Comparison of ENCODE assay signal across 1 cellular context in the genomic region with DNA sequence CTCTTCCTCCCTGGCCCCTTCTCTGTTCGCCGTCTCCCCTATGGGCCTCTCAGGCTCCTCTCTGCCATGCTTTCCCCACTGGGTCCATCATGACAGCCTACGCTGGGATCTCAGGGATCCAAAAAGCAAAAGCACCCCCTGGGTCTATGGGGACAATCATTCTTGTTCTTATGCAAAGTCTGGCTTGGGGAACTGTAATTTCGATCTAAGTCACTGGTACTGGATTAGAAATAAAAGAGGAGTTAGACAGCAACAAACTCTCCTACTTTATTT.
TF ChIP-seq lines count a peak whose summit lies in the region.

No MANE protein-coding gene starts in this region.

TF ChIP-seq in H1, 55 proteins besides CTCF, POLR2A, EP300 and RAD21:
- TF ChIP-seq RBBP5 (IDR thresholded peaks at IDR 0.05; ENCODE audit: borderline replicate concordance, low read depth, low read length) (0 out of 2 replicates have a peak, but pooled peaks have one; percentile 37), CHD1 (IDR thresholded peaks at IDR 0.05; ENCODE audit: low read depth, low read length) (no peak), SIN3A (conservative IDR thresholded peaks at IDR 0.05 in 1 of 2, IDR thresholded peaks at IDR 0.05 in 1 of 2; ENCODE audit: low read depth in 1 of 2, low read length in 2 of 2) (peak in 1 of 2 experiments; percentile 26; a peak in 1 of 4 replicates), GTF2F1 (IDR thresholded peaks at IDR 0.05; ENCODE audit: borderline replicate concordance, low read depth, low read length) (no peak), TBP (IDR thresholded peaks at IDR 0.05; ENCODE audit: low read depth, low read length) (peak; percentile 50; the same call in 1 of the 2 replicates), ASH2L (IDR thresholded peaks at IDR 0.05; ENCODE audit: low read length) (no peak), POLR2AphosphoS5 (IDR thresholded peaks at IDR 0.05; ENCODE audit: low read depth, low read length) (no peak; the same call in 1 of the 2 replicates), HDAC2 (IDR thresholded peaks at IDR 0.05; ENCODE audit: borderline replicate concordance in 1 of 2, low read depth in 2 of 2, low read length in 2 of 2) (no peak; a peak in 1 of 4 replicates), EZH2 (IDR thresholded peaks at IDR 0.05; ENCODE audit: low read depth, low read length, severe bottlenecking) (no peak), YY1 (IDR thresholded peaks at IDR 0.05; ENCODE audit: low read depth, low read length) (peak; percentile 80; the same call in 1 of the 2 replicates), BCL11A (IDR thresholded peaks at IDR 0.05; ENCODE audit: low read depth in 2 of 2, low read length in 2 of 2) (no peak)
- TF ChIP-seq, protein P1, sequence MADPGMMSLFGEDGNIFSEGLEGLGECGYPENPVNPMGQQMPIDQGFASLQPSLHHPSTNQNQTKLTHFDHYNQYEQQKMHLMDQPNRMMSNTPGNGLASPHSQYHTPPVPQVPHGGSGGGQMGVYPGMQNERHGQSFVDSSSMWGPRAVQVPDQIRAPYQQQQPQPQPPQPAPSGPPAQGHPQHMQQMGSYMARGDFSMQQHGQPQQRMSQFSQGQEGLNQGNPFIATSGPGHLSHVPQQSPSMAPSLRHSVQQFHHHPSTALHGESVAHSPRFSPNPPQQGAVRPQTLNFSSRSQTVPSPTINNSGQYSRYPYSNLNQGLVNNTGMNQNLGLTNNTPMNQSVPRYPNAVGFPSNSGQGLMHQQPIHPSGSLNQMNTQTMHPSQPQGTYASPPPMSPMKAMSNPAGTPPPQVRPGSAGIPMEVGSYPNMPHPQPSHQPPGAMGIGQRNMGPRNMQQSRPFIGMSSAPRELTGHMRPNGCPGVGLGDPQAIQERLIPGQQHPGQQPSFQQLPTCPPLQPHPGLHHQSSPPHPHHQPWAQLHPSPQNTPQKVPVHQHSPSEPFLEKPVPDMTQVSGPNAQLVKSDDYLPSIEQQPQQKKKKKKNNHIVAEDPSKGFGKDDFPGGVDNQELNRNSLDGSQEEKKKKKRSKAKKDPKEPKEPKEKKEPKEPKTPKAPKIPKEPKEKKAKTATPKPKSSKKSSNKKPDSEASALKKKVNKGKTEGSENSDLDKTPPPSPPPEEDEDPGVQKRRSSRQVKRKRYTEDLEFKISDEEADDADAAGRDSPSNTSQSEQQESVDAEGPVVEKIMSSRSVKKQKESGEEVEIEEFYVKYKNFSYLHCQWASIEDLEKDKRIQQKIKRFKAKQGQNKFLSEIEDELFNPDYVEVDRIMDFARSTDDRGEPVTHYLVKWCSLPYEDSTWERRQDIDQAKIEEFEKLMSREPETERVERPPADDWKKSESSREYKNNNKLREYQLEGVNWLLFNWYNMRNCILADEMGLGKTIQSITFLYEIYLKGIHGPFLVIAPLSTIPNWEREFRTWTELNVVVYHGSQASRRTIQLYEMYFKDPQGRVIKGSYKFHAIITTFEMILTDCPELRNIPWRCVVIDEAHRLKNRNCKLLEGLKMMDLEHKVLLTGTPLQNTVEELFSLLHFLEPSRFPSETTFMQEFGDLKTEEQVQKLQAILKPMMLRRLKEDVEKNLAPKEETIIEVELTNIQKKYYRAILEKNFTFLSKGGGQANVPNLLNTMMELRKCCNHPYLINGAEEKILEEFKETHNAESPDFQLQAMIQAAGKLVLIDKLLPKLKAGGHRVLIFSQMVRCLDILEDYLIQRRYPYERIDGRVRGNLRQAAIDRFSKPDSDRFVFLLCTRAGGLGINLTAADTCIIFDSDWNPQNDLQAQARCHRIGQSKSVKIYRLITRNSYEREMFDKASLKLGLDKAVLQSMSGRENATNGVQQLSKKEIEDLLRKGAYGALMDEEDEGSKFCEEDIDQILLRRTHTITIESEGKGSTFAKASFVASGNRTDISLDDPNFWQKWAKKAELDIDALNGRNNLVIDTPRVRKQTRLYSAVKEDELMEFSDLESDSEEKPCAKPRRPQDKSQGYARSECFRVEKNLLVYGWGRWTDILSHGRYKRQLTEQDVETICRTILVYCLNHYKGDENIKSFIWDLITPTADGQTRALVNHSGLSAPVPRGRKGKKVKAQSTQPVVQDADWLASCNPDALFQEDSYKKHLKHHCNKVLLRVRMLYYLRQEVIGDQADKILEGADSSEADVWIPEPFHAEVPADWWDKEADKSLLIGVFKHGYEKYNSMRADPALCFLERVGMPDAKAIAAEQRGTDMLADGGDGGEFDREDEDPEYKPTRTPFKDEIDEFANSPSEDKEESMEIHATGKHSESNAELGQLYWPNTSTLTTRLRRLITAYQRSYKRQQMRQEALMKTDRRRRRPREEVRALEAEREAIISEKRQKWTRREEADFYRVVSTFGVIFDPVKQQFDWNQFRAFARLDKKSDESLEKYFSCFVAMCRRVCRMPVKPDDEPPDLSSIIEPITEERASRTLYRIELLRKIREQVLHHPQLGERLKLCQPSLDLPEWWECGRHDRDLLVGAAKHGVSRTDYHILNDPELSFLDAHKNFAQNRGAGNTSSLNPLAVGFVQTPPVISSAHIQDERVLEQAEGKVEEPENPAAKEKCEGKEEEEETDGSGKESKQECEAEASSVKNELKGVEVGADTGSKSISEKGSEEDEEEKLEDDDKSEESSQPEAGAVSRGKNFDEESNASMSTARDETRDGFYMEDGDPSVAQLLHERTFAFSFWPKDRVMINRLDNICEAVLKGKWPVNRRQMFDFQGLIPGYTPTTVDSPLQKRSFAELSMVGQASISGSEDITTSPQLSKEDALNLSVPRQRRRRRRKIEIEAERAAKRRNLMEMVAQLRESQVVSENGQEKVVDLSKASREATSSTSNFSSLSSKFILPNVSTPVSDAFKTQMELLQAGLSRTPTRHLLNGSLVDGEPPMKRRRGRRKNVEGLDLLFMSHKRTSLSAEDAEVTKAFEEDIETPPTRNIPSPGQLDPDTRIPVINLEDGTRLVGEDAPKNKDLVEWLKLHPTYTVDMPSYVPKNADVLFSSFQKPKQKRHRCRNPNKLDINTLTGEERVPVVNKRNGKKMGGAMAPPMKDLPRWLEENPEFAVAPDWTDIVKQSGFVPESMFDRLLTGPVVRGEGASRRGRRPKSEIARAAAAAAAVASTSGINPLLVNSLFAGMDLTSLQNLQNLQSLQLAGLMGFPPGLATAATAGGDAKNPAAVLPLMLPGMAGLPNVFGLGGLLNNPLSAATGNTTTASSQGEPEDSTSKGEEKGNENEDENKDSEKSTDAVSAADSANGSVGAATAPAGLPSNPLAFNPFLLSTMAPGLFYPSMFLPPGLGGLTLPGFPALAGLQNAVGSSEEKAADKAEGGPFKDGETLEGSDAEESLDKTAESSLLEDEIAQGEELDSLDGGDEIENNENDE (IDR thresholded peaks at IDR 0.05; ENCODE audit: insufficient replicate concordance, low read length): peak; percentile 59
- TF ChIP-seq, protein P2, sequence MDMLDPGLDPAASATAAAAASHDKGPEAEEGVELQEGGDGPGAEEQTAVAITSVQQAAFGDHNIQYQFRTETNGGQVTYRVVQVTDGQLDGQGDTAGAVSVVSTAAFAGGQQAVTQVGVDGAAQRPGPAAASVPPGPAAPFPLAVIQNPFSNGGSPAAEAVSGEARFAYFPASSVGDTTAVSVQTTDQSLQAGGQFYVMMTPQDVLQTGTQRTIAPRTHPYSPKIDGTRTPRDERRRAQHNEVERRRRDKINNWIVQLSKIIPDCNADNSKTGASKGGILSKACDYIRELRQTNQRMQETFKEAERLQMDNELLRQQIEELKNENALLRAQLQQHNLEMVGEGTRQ (IDR thresholded peaks at IDR 0.05; ENCODE audit: low read length): no peak
- TF ChIP-seq, protein P3, sequence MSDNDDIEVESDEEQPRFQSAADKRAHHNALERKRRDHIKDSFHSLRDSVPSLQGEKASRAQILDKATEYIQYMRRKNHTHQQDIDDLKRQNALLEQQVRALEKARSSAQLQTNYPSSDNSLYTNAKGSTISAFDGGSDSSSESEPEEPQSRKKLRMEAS (IDR thresholded peaks at IDR 0.05): peak; percentile 46; the same call in 1 of the 2 replicates
